ENCODE assay signal across 12 cellular contexts in genomic region chr2:96923810-96924774, GRCh38. TPM values are rescaled to one million over a fixed set of nuclear protein-coding genes. Genes with fewer than 3 reads are reported as not detected.
DNase-seq lines count a peak whose midpoint lies in the region; ATAC-seq and TF ChIP-seq lines count a peak whose summit lies in the region.
"Had no signal": no experiment of that assay in that cellular context is flagged by ENCODE, and none has a peak within 500 bp of the region (broad histone marks: within the 10 kb centered on the region; RNA-seq: fewer than 3 reads in every experiment).

No MANE protein-coding gene starts in this region.

- H3K27ac ChIP-seq in CD8-positive, alpha-beta memory T cell (ENCODE audit: low read depth, low read length) = peak overlapping the region; percentile 60
- no peak overlapping the region for H3K27ac ChIP-seq in breast epithelium
- H3K27ac ChIP-seq: stomach had no signal

- intact Hi-C loops in breast epithelium (cut with DNase I; ENCODE audit: low total_unique reads) = no loop called here

- H3K4me3 Mint-ChIP-seq in CD8-positive, alpha-beta memory T cell = peak overlapping the region; percentile 81 to 93 (median 88)
- H3K4me3 Mint-ChIP-seq in effector memory CD8-positive, alpha-beta T cell = peak overlapping the region; percentile 78 to 86
- H3K4me3 Mint-ChIP-seq: H9 had no signal

- TF ChIP-seq CTCF in breast epithelium (IDR thresholded peaks at IDR 0.05) = no peak

- peaks cover 34% of the 10 kb centered on the region for H3K4me1 ChIP-seq in CD8-positive, alpha-beta memory T cell (ENCODE audit: insufficient read depth, low read length)
- peaks cover 0 to 9% of the 10 kb centered on the region in 2 donors for H3K4me1 ChIP-seq in breast epithelium

- no peaks in the 10 kb centered on the region for H3K27me3 ChIP-seq in CD8-positive, alpha-beta memory T cell (ENCODE audit: insufficient read depth, low read length, poor library complexity, severe bottlenecking)
- H3K27me3 ChIP-seq in breast epithelium = no peaks in the 10 kb centered on the region
- H3K27me3 ChIP-seq: gastroesophageal sphincter had no signal

- no peaks in the 10 kb centered on the region for H3K9me3 ChIP-seq in CD8-positive, alpha-beta memory T cell (ENCODE audit: low read length)
- no peaks in the 10 kb centered on the region for H3K9me3 ChIP-seq in breast epithelium
- H3K9me3 ChIP-seq: gastroesophageal sphincter, stomach had no signal

- TF ChIP-seq POLR2A in GM18505 (IDR thresholded peaks at IDR 0.05; ENCODE audit: borderline replicate concordance, extremely low read depth, insufficient read depth, insufficient read length) (no peak), breast epithelium (IDR thresholded peaks at IDR 0.05) (no peak)

- no peaks in the 10 kb centered on the region for H3K9me3 Mint-ChIP-seq in CD8-positive, alpha-beta memory T cell
- H3K9me3 Mint-ChIP-seq in effector memory CD8-positive, alpha-beta T cell = no peaks in the 10 kb centered on the region
- H3K9me3 Mint-ChIP-seq: H9 had no signal

- peaks cover 28 to 46% (median 37%) of the 10 kb centered on the region in 3 donors for H3K4me1 Mint-ChIP-seq in CD8-positive, alpha-beta memory T cell
- peaks cover 25 to 31% of the 10 kb centered on the region in 2 donors for H3K4me1 Mint-ChIP-seq in effector memory CD8-positive, alpha-beta T cell (ENCODE audit: low read depth in 2 of 2)

- H3K36me3 Mint-ChIP-seq in CD8-positive, alpha-beta memory T cell = peaks cover 1 to 4% (median 2%) of the 10 kb centered on the region in 3 donors
- H3K36me3 Mint-ChIP-seq in effector memory CD8-positive, alpha-beta T cell (ENCODE audit: insufficient read depth) = peaks cover 4% of the 10 kb centered on the region

- peak overlapping the region; percentile 71 for H3K4me3 ChIP-seq in CD8-positive, alpha-beta memory T cell (ENCODE audit: low read length)
- no peak overlapping the region for H3K4me3 ChIP-seq in breast epithelium
- H3K4me3 ChIP-seq: stomach had no signal

- H3K36me3 ChIP-seq in CD8-positive, alpha-beta memory T cell (ENCODE audit: insufficient read depth, low read length) = no peaks in the 10 kb centered on the region
- H3K36me3 ChIP-seq in breast epithelium = no peaks in the 10 kb centered on the region
- H3K36me3 ChIP-seq: gastroesophageal sphincter, stomach had no signal

- ATAC-seq in effector memory CD8-positive, alpha-beta T cell (replicated peaks) = peak; percentile 79
- ATAC-seq in GM21360 (IDR thresholded peaks at IDR 0.05; ENCODE audit: unreplicated experiment) (no peak), GM18505 (IDR thresholded peaks at IDR 0.05; ENCODE audit: unreplicated experiment) (no peak), HG03520 (IDR thresholded peaks at IDR 0.05; ENCODE audit: unreplicated experiment) (no peak)
- ATAC-seq: gastroesophageal sphincter had no signal

- peak overlapping the region; percentile 67 to 98 (median 95) for H3K27ac Mint-ChIP-seq in CD8-positive, alpha-beta memory T cell
- H3K27ac Mint-ChIP-seq in effector memory CD8-positive, alpha-beta T cell = peak overlapping the region; percentile 90 to 96

- CTCF ChIA-PET in CD8-positive, alpha-beta memory T cell (lab: Charles Lee) = interaction anchor here (1.1 to 3.8 kb wide), 6 partner anchors 10 to 66 kb away, joined by 3 to 27 read pairs (median 4); partner anchors contain the start of gene ANKRD39

- no peaks in the 10 kb centered on the region for H3K27me3 Mint-ChIP-seq in CD8-positive, alpha-beta memory T cell
- no peaks in the 10 kb centered on the region for H3K27me3 Mint-ChIP-seq in effector memory CD8-positive, alpha-beta T cell

- POLR2A ChIA-PET in CD8-positive, alpha-beta memory T cell (lab: Charles Lee) = interaction anchor here (0.7 to 1.8 kb wide), 6 partner anchors 12 to 108 kb away, joined by 3 to 8 read pairs (median 3); partner anchors contain the start of genes ANKRD39 and CNNM3

- DNase-seq in CD8-positive, alpha-beta memory T cell = peak; percentile 11 to 70 (median 50)
- peak; percentile 85 for DNase-seq in activated CD8-positive, alpha-beta memory T cell treated with anti-CD3 and anti-CD28 coated beads for 24 hours
- DNase-seq in effector memory CD8-positive, alpha-beta T cell = peak; percentile 25 to 43 (median 29)
- DNase-seq in stimulated activated CD4-positive, alpha-beta T cell treated with anti-CD3 and anti-CD28 coated beads, Interleukin-4, amount 100 ng/mL, for 24 hours = peak; percentile 26
- DNase-seq in breast epithelium (ENCODE audit: low spot score in 2 of 2) = no peak
- DNase-seq: H9, NCI-H2171, stomach had no signal

RNA-seq across cellular contexts. Expression of gene SEMA4C, which starts 54.2 kb away (rescaled TPM):
- 10 to 100 TPM; 16.6 to 18.7 TPM for total RNA-seq in CD8-positive, alpha-beta memory T cell
- 7.1 TPM for polyA plus RNA-seq in CD8-positive, alpha-beta memory T cell
- 10 to 100 TPM; 17.9 to 37.3 (median 31.5) TPM for total RNA-seq in breast epithelium

Comparison
In these comparisons a context has a peak if more than half of its experiments do, and no peak if none do; other contexts are left out.
1. DNase-seq: peak in CD8-positive, alpha-beta memory T cell (5 of 5), activated CD8-positive, alpha-beta memory T cell treated with anti-CD3 and anti-CD28 coated beads for 24 hours (single experiment), effector memory CD8-positive, alpha-beta T cell (3 of 3) and stimulated activated CD4-positive, alpha-beta T cell treated with anti-CD3 and anti-CD28 coated beads, Interleukin-4, amount 100 ng/mL, for 24 hours (single experiment); none in breast epithelium (0 of 2).